Comparison of ENCODE assay signal across 21 cellular contexts in the genomic region with DNA sequence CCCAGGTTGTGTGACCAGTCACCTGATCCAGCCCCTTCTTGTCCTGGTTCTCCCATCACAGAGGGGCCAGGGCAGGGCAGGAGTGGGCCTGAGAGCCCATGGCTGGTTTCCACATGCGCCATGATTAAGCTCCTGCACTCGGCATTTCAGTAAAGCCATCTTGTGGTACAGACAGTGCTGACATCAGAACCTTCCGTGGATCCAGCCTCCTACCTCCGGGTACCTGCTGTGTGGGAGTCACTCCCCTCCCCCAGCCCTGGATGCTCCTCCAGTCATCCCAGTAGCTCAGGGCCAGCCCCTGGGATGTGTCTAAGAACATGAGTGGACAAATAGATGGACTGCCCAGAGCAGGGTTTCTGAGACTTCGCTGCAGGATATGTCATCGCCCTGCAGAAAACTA. TPM values are rescaled to one million over a fixed set of nuclear protein-coding genes. Genes with fewer than 3 reads are reported as not detected.
"Had no signal": no experiment of that assay in that cellular context is flagged by ENCODE, and none has a peak within 500 bp of the region (broad histone marks: within the 10 kb centered on the region; RNA-seq: fewer than 3 reads in every experiment).

No MANE protein-coding gene starts in this region.

- H3K79me2 ChIP-seq: hepatocyte had no signal

- H3K4me1 ChIP-seq: prostate gland had no signal

- H3K27ac ChIP-seq: gastroesophageal sphincter, hepatocyte, lower lobe of right lung, prostate gland, uterus, WERI-Rb-1 had no signal

- H3K9me3 ChIP-seq: gastroesophageal sphincter, lower lobe of right lung, prostate gland, sigmoid colon, stomach, uterus had no signal

- H3K36me3 ChIP-seq: uterus had no signal

- H3K4me3 ChIP-seq: gastroesophageal sphincter, hepatocyte, lower lobe of right lung, prostate gland, sigmoid colon, stomach, uterus had no signal

- DNase-seq: activated CD4-positive, alpha-beta memory T cell treated with anti-CD3 and anti-CD28 coated beads, Interleukin-2, amount 10 ng/mL, durations not matched to agents 7 days and 5 days; activated CD4-positive, alpha-beta T cell treated with anti-CD3 and anti-CD28 coated beads for 36 hours; activated effector memory CD4-positive, alpha-beta T cell treated with anti-CD3 and anti-CD28 coated beads, Interleukin-2, amount 50 U/mL, for 16 hours; activated T-cell treated with anti-CD3 and anti-CD28 coated beads, Interleukin-2, amount 50 U/mL, for 48 hours; amniotic stem cell; endodermal cell; lower lobe of right lung; nephron progenitor cell; sigmoid colon; stimulated activated CD4-positive, alpha-beta T cell treated with anti-CD3 and anti-CD28 coated beads, Interleukin-12 subunit alpha, Interleukin-12 subunit beta, amount 100 ng/mL, for 4 hours; stimulated activated CD4-positive, alpha-beta T cell treated with anti-CD3 and anti-CD28 coated beads, Interleukin-2, amount 100 ng/mL, for 24 hours; stomach; T-helper 17 cell; uterus; WERI-Rb-1 had no signal

- H3K9me3 Mint-ChIP-seq: activated CD4-positive, alpha-beta memory T cell treated with anti-CD3 and anti-CD28 coated beads, Interleukin-2, amount 10 ng/mL, durations not matched to agents 7 days and 5 days; activated naive CD4-positive, alpha-beta T cell treated with anti-CD3 and anti-CD28 coated beads, Interleukin-2, amount 50 U/mL, for 24 hours; brain; endodermal cell; nephron progenitor cell had no signal

- H3K4me3 Mint-ChIP-seq: activated CD4-positive, alpha-beta memory T cell treated with anti-CD3 and anti-CD28 coated beads, Interleukin-2, amount 10 ng/mL, durations not matched to agents 7 days and 5 days; activated CD4-positive, alpha-beta T cell treated with anti-CD3 and anti-CD28 coated beads for 36 hours; activated naive CD4-positive, alpha-beta T cell treated with anti-CD3 and anti-CD28 coated beads, Interleukin-2, amount 50 U/mL, for 24 hours; brain; endodermal cell; nephron progenitor cell; T-helper 17 cell had no signal

- H3K27me3 Mint-ChIP-seq: brain had no signal

- H2AFZ ChIP-seq: hepatocyte had no signal

- H3K27ac Mint-ChIP-seq: activated CD4-positive, alpha-beta memory T cell treated with anti-CD3 and anti-CD28 coated beads, Interleukin-2, amount 10 ng/mL, durations not matched to agents 7 days and 5 days; activated CD4-positive, alpha-beta T cell treated with anti-CD3 and anti-CD28 coated beads for 36 hours; activated naive CD4-positive, alpha-beta T cell treated with anti-CD3 and anti-CD28 coated beads, Interleukin-2, amount 50 U/mL, for 24 hours; endodermal cell; nephron progenitor cell; T-helper 17 cell had no signal

- ATAC-seq: activated CD4-positive, alpha-beta T cell treated with anti-CD3 and anti-CD28 coated beads for 36 hours; gastroesophageal sphincter; lower lobe of right lung; T-helper 17 cell had no signal

- H3K4me2 ChIP-seq: hepatocyte had no signal

- H3K27me3 ChIP-seq: hepatocyte, uterus had no signal

RNA-seq across cellular contexts. Expression of a gene that starts 22.1 kb away (rescaled TPM):
- total RNA-seq: dermis microvascular lymphatic vessel endothelial cell had no signal
